In the genomic region with DNA sequence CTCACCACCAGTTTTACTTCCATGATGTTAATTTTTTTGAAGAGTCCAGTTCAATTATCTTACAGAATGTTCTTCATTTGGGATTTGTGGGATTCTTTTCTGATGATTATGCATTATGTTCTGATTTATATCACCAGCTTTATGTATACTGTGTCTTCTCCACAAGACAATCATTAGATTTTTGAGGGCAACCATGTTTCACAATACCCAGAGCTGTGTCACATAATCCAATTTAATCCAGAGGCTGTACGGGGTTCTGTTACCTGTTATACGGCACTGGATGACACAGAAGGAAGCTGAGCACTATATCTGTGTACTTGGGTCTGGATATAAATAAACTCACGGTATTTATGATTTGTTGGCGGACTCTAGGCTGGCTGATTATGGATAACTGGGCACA, we compare ENCODE assay signal across 16 cellular contexts. TPM values are rescaled to one million over a fixed set of nuclear protein-coding genes. Genes with fewer than 3 reads are reported as not detected.
DNase-seq lines count a peak whose midpoint lies in the region; ATAC-seq and TF ChIP-seq lines count a peak whose summit lies in the region.
"Had no signal": no experiment of that assay in that cellular context is flagged by ENCODE, and none has a peak within 500 bp of the region (broad histone marks: within the 10 kb centered on the region; RNA-seq: fewer than 3 reads in every experiment).

No MANE protein-coding gene starts in this region.

- BruUV-seq in Calu3 (replicated peaks; lab: Mats Ljungman, UMichigan), result no TSS peak

- H3K9me3 Mint-ChIP-seq in natural killer cell (no peaks in the 10 kb centered on the region), Calu3 (ENCODE audit: low read depth, unreplicated experiment) (no peaks in the 10 kb centered on the region)
- no peaks in the 10 kb centered on the region for H3K9me3 Mint-ChIP-seq in natural killer cell treated with Interleukin-12 subunit alpha and Interleukin-12 subunit beta and Interleukin-15 and Interleukin-18, amount 100 ng/mL, for 72 hours
- H3K9me3 Mint-ChIP-seq: CD4-positive, CD25-positive, alpha-beta regulatory T cell; CD8-positive, alpha-beta memory T cell; GM23338; IgD-negative memory B cell had no signal

- no peak overlapping the region for H3K4me3 Mint-ChIP-seq in natural killer cell
- H3K4me3 Mint-ChIP-seq in natural killer cell treated with Interleukin-12 subunit alpha and Interleukin-12 subunit beta and Interleukin-15 and Interleukin-18, amount 100 ng/mL, for 72 hours, result no peak overlapping the region
- H3K4me3 Mint-ChIP-seq in Calu3 (ENCODE audit: low read depth, unreplicated experiment), result no peak overlapping the region
- H3K4me3 Mint-ChIP-seq: CD4-positive, CD25-positive, alpha-beta regulatory T cell; CD8-positive, alpha-beta memory T cell; GM23338; IgD-negative memory B cell had no signal

- H3K27me3 Mint-ChIP-seq in natural killer cell (ENCODE audit: low read depth in 2 of 2) (no peaks in the 10 kb centered on the region), Calu3 (ENCODE audit: unreplicated experiment) (peaks cover 26% of the 10 kb centered on the region)
- no peaks in the 10 kb centered on the region for H3K27me3 Mint-ChIP-seq in natural killer cell treated with Interleukin-12 subunit alpha and Interleukin-12 subunit beta and Interleukin-15 and Interleukin-18, amount 100 ng/mL, for 72 hours
- H3K27me3 Mint-ChIP-seq: CD4-positive, CD25-positive, alpha-beta regulatory T cell; CD8-positive, alpha-beta memory T cell; IgD-negative memory B cell had no signal

- DNase-seq in natural killer cell (no peak), NCI-H82 treated with DMSO at 0.1 percent for 48 hours (lab: John Stamatoyannopoulos, UW; ENCODE audit: unreplicated experiment) (peak; percentile 5), amniotic epithelial cell (ENCODE audit: low read depth) (peak; percentile 80), Calu3 (no peak), KG1 (lab: John Stamatoyannopoulos, UW) (no peak), SHP77 treated with DMSO at 0.1 percent for 48 hours (lab: John Stamatoyannopoulos, UW) (no peak)
- no peak for DNase-seq in natural killer cell treated with Interleukin-12 subunit alpha and Interleukin-12 subunit beta and Interleukin-15 and Interleukin-18, amount 100 ng/mL, for 72 hours (ENCODE audit: low spot score)
- DNase-seq: ACHN; BE2C; C1 segment of cervical spinal cord; CD4-positive, CD25-positive, alpha-beta regulatory T cell; CD8-positive, alpha-beta memory T cell; COR-L47; HCEC 1CT had no signal

- ATAC-seq in natural killer cell, result no peak
- ATAC-seq in natural killer cell treated with Interleukin-12 subunit alpha and Interleukin-12 subunit beta and Interleukin-15 and Interleukin-18, amount 100 ng/mL, for 72 hours, result no peak
- ATAC-seq: GM23338 had no signal

- H3K27ac Mint-ChIP-seq in natural killer cell, result peak overlapping the region; percentile 42 to 63
- peak overlapping the region in 1 of 2 donors; percentile 43 for H3K27ac Mint-ChIP-seq in natural killer cell treated with Interleukin-12 subunit alpha and Interleukin-12 subunit beta and Interleukin-15 and Interleukin-18, amount 100 ng/mL, for 72 hours
- H3K27ac Mint-ChIP-seq in Calu3 (ENCODE audit: unreplicated experiment), result no peak overlapping the region
- H3K27ac Mint-ChIP-seq: CD4-positive, CD25-positive, alpha-beta regulatory T cell; GM23338; IgD-negative memory B cell had no signal

- intact Hi-C loops in natural killer cell (cut with micrococcal nuclease), result no loop called here
- intact Hi-C loops in Calu3 (cut with micrococcal nuclease; ENCODE audit: unreplicated experiment), result no loop called here

- TF ChIP-seq CTCF in natural killer cell (IDR thresholded peaks at IDR 0.05) (no peak), Calu3 (IDR thresholded peaks at IDR 0.05; ENCODE audit: unreplicated experiment) (no peak)

- H3K4me1 Mint-ChIP-seq in natural killer cell (peaks cover 13 to 14% of the 10 kb centered on the region in 2 donors), Calu3 (ENCODE audit: low read depth, unreplicated experiment) (no peaks in the 10 kb centered on the region)
- peaks cover 0 to 3% of the 10 kb centered on the region in 2 donors for H3K4me1 Mint-ChIP-seq in natural killer cell treated with Interleukin-12 subunit alpha and Interleukin-12 subunit beta and Interleukin-15 and Interleukin-18, amount 100 ng/mL, for 72 hours (ENCODE audit: low read depth in 2 of 2)
- H3K4me1 Mint-ChIP-seq: GM23338, IgD-negative memory B cell had no signal

- H3K36me3 Mint-ChIP-seq in natural killer cell, result no peaks in the 10 kb centered on the region
- H3K36me3 Mint-ChIP-seq in natural killer cell treated with Interleukin-12 subunit alpha and Interleukin-12 subunit beta and Interleukin-15 and Interleukin-18, amount 100 ng/mL, for 72 hours, result no peaks in the 10 kb centered on the region
- H3K36me3 Mint-ChIP-seq in Calu3 (ENCODE audit: insufficient read depth, unreplicated experiment), result no peaks in the 10 kb centered on the region
- H3K36me3 Mint-ChIP-seq: CD4-positive, CD25-positive, alpha-beta regulatory T cell had no signal

- CTCF ChIA-PET in Calu3 (lab: Charles Lee), result no interaction called here

RNA-seq across cellular contexts. Expression of a gene that starts 41.6 kb away (rescaled TPM):
- total RNA-seq in natural killer cell, result 100 to 1,000 TPM; 124 to 136 (median 125) TPM
- total RNA-seq in natural killer cell treated with Interleukin-12 subunit alpha and Interleukin-12 subunit beta and Interleukin-15 and Interleukin-18, amount 100 ng/mL, for 72 hours, result 100 to 1,000 TPM; 211 to 259 TPM
- total RNA-seq in Calu3 (2022), result 508 and 522 TPM in 2 replicates

RNA-seq across cellular contexts. Expression of a gene that starts 41.8 kb away (rescaled TPM):
- total RNA-seq in natural killer cell (10 to 100 TPM; 21.0 to 28.4 (median 22.2) TPM), Calu3 (2022) (20.3 and 21.5 TPM in 2 replicates)
- total RNA-seq in natural killer cell treated with Interleukin-12 subunit alpha and Interleukin-12 subunit beta and Interleukin-15 and Interleukin-18, amount 100 ng/mL, for 72 hours, result 10 to 100 TPM; 35.6 to 58.3 TPM

RNA-seq across cellular contexts. Expression of a gene that starts 41.8 kb away (rescaled TPM):
- total RNA-seq in natural killer cell (1 to 10 TPM; 1.7 to 3.2 (median 2.3) TPM), Calu3 (2022) (1.4 and 2.7 TPM in 2 replicates)
- total RNA-seq in natural killer cell treated with Interleukin-12 subunit alpha and Interleukin-12 subunit beta and Interleukin-15 and Interleukin-18, amount 100 ng/mL, for 72 hours, result 1 to 10 TPM in 1 of 2 donors, under 1 TPM in 1; 0.95 to 2.1 TPM

Comparison
In these comparisons a context has a peak if more than half of its experiments do, and no peak if none do; other contexts are left out.
1. DNase-seq: peak in NCI-H82 treated with DMSO at 0.1 percent for 48 hours (single experiment) and amniotic epithelial cell (single experiment); none in natural killer cell (single experiment), natural killer cell treated with Interleukin-12 subunit alpha and Interleukin-12 subunit beta and Interleukin-15 and Interleukin-18, amount 100 ng/mL, for 72 hours (single experiment), Calu3 (single experiment), KG1 (single experiment) and SHP77 treated with DMSO at 0.1 percent for 48 hours (single experiment).